Comparison of ENCODE assay signal across 29 cellular contexts in the genomic region with DNA sequence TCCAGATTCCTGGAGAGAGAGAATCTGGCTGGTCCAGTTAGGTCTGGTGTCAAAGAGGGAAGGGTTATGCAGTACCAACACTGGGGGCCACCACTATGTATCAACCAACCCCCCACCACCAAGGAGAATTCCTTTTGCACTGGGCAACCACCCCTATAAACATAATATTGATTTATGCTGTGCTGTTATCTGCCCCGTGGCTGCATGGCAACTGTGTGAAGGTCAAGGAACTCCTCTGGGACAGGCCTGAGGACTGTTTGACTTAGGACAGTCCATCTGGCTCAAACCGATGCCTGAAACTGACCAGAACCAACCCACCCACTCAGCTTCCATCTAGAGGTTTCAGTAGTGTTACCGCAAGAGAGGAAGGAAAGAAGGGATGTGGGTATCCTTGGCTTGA. TPM values are rescaled to one million over a fixed set of nuclear protein-coding genes. Genes with fewer than 3 reads are reported as not detected.
"Had no signal": no experiment of that assay in that cellular context is flagged by ENCODE, and none has a peak within 500 bp of the region (broad histone marks: within the 10 kb centered on the region; RNA-seq: fewer than 3 reads in every experiment).

No MANE protein-coding gene starts in this region.

- H3K4me1 ChIP-seq: adrenal gland, esophagus muscularis mucosa, stomach, suprapubic skin, transverse colon, uterus had no signal

- H3K27ac ChIP-seq: adrenal gland, coronary artery, esophagus muscularis mucosa, foreskin keratinocyte, neutrophil, ovary, psoas muscle, stomach, suprapubic skin, transverse colon, uterus had no signal

- DNase-seq: activated CD4-positive, alpha-beta T cell treated with anti-CD3 and anti-CD28 coated beads for 4 hours; activated CD4-positive, alpha-beta T cell treated with anti-CD3 and anti-CD28 coated beads, Interleukin-2, amount 50 U/mL, for 4 hours; activated CD4-positive, CD25-positive, alpha-beta regulatory T cell; activated naive CD4-positive, alpha-beta T cell; activated T-cell treated with anti-CD3 and anti-CD28 coated beads for 4 hours; activated T-cell treated with anti-CD3 and anti-CD28 coated beads, Interleukin-2, amount 50 U/mL, for 72 hours; aorta; foreskin keratinocyte; left ventricle myocardium superior; mucosa of descending colon; nephron progenitor cell; ovary; psoas muscle; stimulated activated CD4-positive, alpha-beta T cell treated with anti-CD3 and anti-CD28 coated beads, Interleukin-15, amount 100 ng/mL, for 24 hours; stimulated activated CD4-positive, alpha-beta T cell treated with anti-CD3 and anti-CD28 coated beads, Interleukin-2, amount 100 ng/mL, for 24 hours; stimulated activated naive B cell treated with anti-CD40 and anti-IgM and Interleukin-4, amounts not matched to agents 10 μg/mL and 1 μg/mL and 100 μg/mL, for 72 hours; stomach; T-helper 1 cell; transverse colon; uterus had no signal

- H3K4me3 ChIP-seq: adrenal gland, coronary artery, esophagus muscularis mucosa, mucosa of descending colon, ovary, psoas muscle, stomach, suprapubic skin, transverse colon, uterus had no signal

- H3K27ac Mint-ChIP-seq: activated T-cell treated with anti-CD3 and anti-CD28 coated beads, Interleukin-2, amount 50 U/mL, for 72 hours; brain; nephron progenitor cell; stimulated activated naive B cell treated with anti-CD40 and anti-IgM and Interleukin-4, amounts not matched to agents 10 μg/mL and 1 μg/mL and 100 μg/mL, for 72 hours; T-helper 2 cell treated with Interferon-gamma antibody and Interleukin-4, amounts not matched to agents 5 μg/mL and 100 μg/mL, for 36 hours had no signal

- H3K9me3 ChIP-seq: adrenal gland, esophagus muscularis mucosa, mucosa of descending colon, neutrophil, ovary, psoas muscle, stomach, suprapubic skin, transverse colon, uterus had no signal

- H3K9me3 Mint-ChIP-seq: activated naive CD4-positive, alpha-beta T cell treated with anti-CD3 and anti-CD28 coated beads, Interleukin-2, amount 50 U/mL, for 72 hours; activated T-cell treated with anti-CD3 and anti-CD28 coated beads, Interleukin-2, amount 50 U/mL, for 72 hours; brain; nephron progenitor cell; stimulated activated naive B cell treated with anti-CD40 and anti-IgM and Interleukin-4, amounts not matched to agents 10 μg/mL and 1 μg/mL and 100 μg/mL, for 72 hours; T-helper 2 cell treated with Interferon-gamma antibody and Interleukin-4, amounts not matched to agents 5 μg/mL and 100 μg/mL, for 36 hours had no signal

- H3K36me3 Mint-ChIP-seq: activated naive CD4-positive, alpha-beta T cell treated with anti-CD3 and anti-CD28 coated beads, Interleukin-2, amount 50 U/mL, for 72 hours; stimulated activated naive B cell treated with anti-CD40 and anti-IgM and Interleukin-4, amounts not matched to agents 10 μg/mL and 1 μg/mL and 100 μg/mL, for 72 hours had no signal

- H3K4me3 Mint-ChIP-seq: activated T-cell treated with anti-CD3 and anti-CD28 coated beads, Interleukin-2, amount 50 U/mL, for 72 hours; brain; nephron progenitor cell; stimulated activated naive B cell treated with anti-CD40 and anti-IgM and Interleukin-4, amounts not matched to agents 10 μg/mL and 1 μg/mL and 100 μg/mL, for 72 hours; T-helper 2 cell treated with Interferon-gamma antibody and Interleukin-4, amounts not matched to agents 5 μg/mL and 100 μg/mL, for 36 hours had no signal

- ATAC-seq: activated naive CD4-positive, alpha-beta T cell treated with anti-CD3 and anti-CD28 coated beads, Interleukin-2, amount 50 U/mL, for 72 hours; activated T-cell treated with anti-CD3 and anti-CD28 coated beads, Interleukin-2, amount 50 U/mL, for 72 hours; foreskin keratinocyte; left ventricle myocardium superior; mucosa of descending colon; psoas muscle; stimulated activated naive B cell treated with anti-CD40 and anti-IgM and Interleukin-4, amounts not matched to agents 10 μg/mL and 1 μg/mL and 100 μg/mL, for 72 hours had no signal

- H3K36me3 ChIP-seq: adrenal gland, neutrophil, ovary, suprapubic skin, transverse colon, uterus had no signal

- H3K27me3 ChIP-seq: adrenal gland, esophagus muscularis mucosa, foreskin keratinocyte, ovary, stomach, suprapubic skin, transverse colon, uterus had no signal

- H3K4me1 Mint-ChIP-seq: brain; nephron progenitor cell; stimulated activated naive B cell treated with anti-CD40 and anti-IgM and Interleukin-4, amounts not matched to agents 10 μg/mL and 1 μg/mL and 100 μg/mL, for 72 hours had no signal

RNA-seq across cellular contexts. Expression of a gene that starts 20.5 kb away (rescaled TPM):
- total RNA-seq: myocyte had no signal
